ENCODE assay signal across 22 cellular contexts in the genomic region with DNA sequence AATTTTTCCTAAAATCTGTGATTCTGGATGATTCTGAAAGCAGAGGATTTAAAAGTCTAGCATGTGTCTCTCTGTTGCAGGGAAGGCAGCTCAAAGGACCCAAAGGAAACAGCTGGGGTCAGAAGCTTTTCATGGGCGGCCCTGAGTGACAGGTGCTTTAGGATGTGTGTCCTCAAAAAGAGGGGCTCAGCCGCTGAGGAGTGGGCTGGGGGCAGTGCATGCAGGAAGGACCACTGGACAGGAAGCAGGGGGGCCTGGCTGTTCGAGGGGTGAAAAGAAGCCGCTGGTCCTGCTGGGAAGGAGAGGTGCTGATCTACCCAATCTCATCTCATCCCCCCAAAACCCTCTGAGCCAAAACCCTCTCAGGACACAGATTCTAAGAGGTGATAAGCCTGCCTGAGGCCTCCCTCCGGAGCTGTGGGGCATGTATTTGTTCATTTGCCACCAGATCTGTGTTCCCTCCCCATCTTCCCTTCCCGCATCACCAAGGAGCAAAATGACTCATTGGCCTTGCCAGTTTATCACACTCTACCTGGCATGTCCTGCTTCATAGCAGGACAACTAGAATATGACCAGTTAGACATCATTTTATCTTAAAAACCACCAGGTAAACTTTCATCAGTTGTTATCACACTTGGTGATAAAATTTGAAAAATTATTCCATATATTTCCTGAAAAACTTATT.
DNase-seq lines count a peak whose midpoint lies in the region; ATAC-seq lines count a peak whose summit lies in the region.
"Had no signal": no experiment of that assay in that cellular context is flagged by ENCODE, and none has a peak within 500 bp of the region (broad histone marks: within the 10 kb centered on the region; RNA-seq: fewer than 3 reads in every experiment).

No MANE protein-coding gene starts in this region.

- no peaks in the 10 kb centered on the region for H3K36me3 Mint-ChIP-seq in CD4-positive, CD25-positive, alpha-beta regulatory T cell
- H3K36me3 Mint-ChIP-seq in activated CD4-positive, alpha-beta memory T cell treated with anti-CD3 and anti-CD28 coated beads, Interleukin-2, amount 10 ng/mL, durations not matched to agents 7 days and 5 days (ENCODE audit: low read depth), result no peaks in the 10 kb centered on the region

- CTCF ChIA-PET in activated CD4-positive, alpha-beta memory T cell treated with anti-CD3 and anti-CD28 coated beads, Interleukin-2, amount 10 ng/mL, durations not matched to agents 7 days and 5 days (lab: Charles Lee), result interaction anchor here (1.0 to 1.6 kb wide), 3 partner anchors 11 to 180 kb away, joined by 3 to 10 read pairs (median 3); no protein-coding TSS in a partner anchor

- peak; percentile 15 for DNase-seq in SIG-M5 treated with dmso at 0.1 percent for 504 hours (lab: John Stamatoyannopoulos, UW; ENCODE audit: unreplicated experiment)
- DNase-seq in SIG-M5 (lab: John Stamatoyannopoulos, UW), result no peak
- no peak for DNase-seq in CD4-positive, CD25-positive, alpha-beta regulatory T cell
- DNase-seq in activated CD4-positive, alpha-beta memory T cell treated with anti-CD3 and anti-CD28 coated beads, Interleukin-2, amount 10 ng/mL, durations not matched to agents 7 days and 5 days, result no peak
- DNase-seq in kidney tubule cell (ENCODE audit: low spot score), result peak; percentile 32
- DNase-seq in retina, result no peak
- DNase-seq: 8988T; activated CD8-positive, alpha-beta memory T cell treated with anti-CD3 and anti-CD28 coated beads, Interleukin-2, amount 50 U/mL, for 4 hours; activated naive CD4-positive, alpha-beta T cell treated with Interleukin-2 at 50 U/mL for 16 hours; BE2C; body of pancreas; cortex of kidney; foreskin melanocyte; hypothalamus; kidney glomerular epithelial cell; NCI-H1436; NCI-H2171 treated with DMSO at 0.1 percent for 48 hours; Right ventricle myocardium superior; transverse colon had no signal

- no peaks in the 10 kb centered on the region for H3K9me3 ChIP-seq in CD4-positive, CD25-positive, alpha-beta regulatory T cell (ENCODE audit: control insufficient read depth in 2 of 2, low read length in 2 of 2)
- H3K9me3 ChIP-seq: BE2C, body of pancreas, transverse colon had no signal

- H3K4me1 ChIP-seq in CD4-positive, CD25-positive, alpha-beta regulatory T cell (ENCODE audit: control insufficient read depth, insufficient read depth, low read length, poor library complexity, severe bottlenecking), result peaks cover 3% of the 10 kb centered on the region
- H3K4me1 ChIP-seq: BE2C, body of pancreas had no signal

- POLR2A ChIA-PET in activated CD4-positive, alpha-beta memory T cell treated with anti-CD3 and anti-CD28 coated beads, Interleukin-2, amount 10 ng/mL, durations not matched to agents 7 days and 5 days (lab: Charles Lee), result interaction anchor here (1.0 to 2.5 kb wide), 8 partner anchors 11 to 183 kb away, joined by 3 to 9 read pairs (median 5); a partner anchor contains a TSS

- H3K27me3 ChIP-seq in CD4-positive, CD25-positive, alpha-beta regulatory T cell (ENCODE audit: control insufficient read depth, insufficient read depth, low read length), result no peaks in the 10 kb centered on the region
- H3K27me3 ChIP-seq: BE2C, body of pancreas, transverse colon had no signal

- peaks cover 4% of the 10 kb centered on the region for H3K27me3 Mint-ChIP-seq in CD4-positive, CD25-positive, alpha-beta regulatory T cell
- H3K27me3 Mint-ChIP-seq in activated CD4-positive, alpha-beta memory T cell treated with anti-CD3 and anti-CD28 coated beads, Interleukin-2, amount 10 ng/mL, durations not matched to agents 7 days and 5 days, result peaks cover 4% of the 10 kb centered on the region
- H3K27me3 Mint-ChIP-seq: stimulated activated naive CD8-positive, alpha-beta T cell treated with anti-CD3 and anti-CD28 coated beads, Interleukin-15, Interleukin-2, amounts not matched to agents 100 ng/mL and 50 ng/mL, for 24 hours had no signal

- no peak overlapping the region for H3K4me3 Mint-ChIP-seq in CD4-positive, CD25-positive, alpha-beta regulatory T cell
- no peak overlapping the region for H3K4me3 Mint-ChIP-seq in activated CD4-positive, alpha-beta memory T cell treated with anti-CD3 and anti-CD28 coated beads, Interleukin-2, amount 10 ng/mL, durations not matched to agents 7 days and 5 days
- H3K4me3 Mint-ChIP-seq: stimulated activated naive CD8-positive, alpha-beta T cell treated with anti-CD3 and anti-CD28 coated beads, Interleukin-15, Interleukin-2, amounts not matched to agents 100 ng/mL and 50 ng/mL, for 24 hours had no signal

- H3K36me3 ChIP-seq in CD4-positive, CD25-positive, alpha-beta regulatory T cell (ENCODE audit: control insufficient read depth, insufficient read depth, low read length), result no peaks in the 10 kb centered on the region
- H3K36me3 ChIP-seq: BE2C, transverse colon had no signal

- no peak overlapping the region for H3K27ac ChIP-seq in CD4-positive, CD25-positive, alpha-beta regulatory T cell (ENCODE audit: insufficient read depth, low read length, poor library complexity, severe bottlenecking)
- H3K27ac ChIP-seq: body of pancreas, transverse colon had no signal

- no peak overlapping the region for H3K4me3 ChIP-seq in CD4-positive, CD25-positive, alpha-beta regulatory T cell (ENCODE audit: low read depth, low read length)
- H3K4me3 ChIP-seq: body of pancreas, transverse colon had no signal

- H3K4me1 Mint-ChIP-seq in CD4-positive, CD25-positive, alpha-beta regulatory T cell, result peaks cover 0 to 33% (median 6%) of the 10 kb centered on the region in 4 donors
- H3K4me1 Mint-ChIP-seq in activated CD4-positive, alpha-beta memory T cell treated with anti-CD3 and anti-CD28 coated beads, Interleukin-2, amount 10 ng/mL, durations not matched to agents 7 days and 5 days, result peaks cover 59% of the 10 kb centered on the region

- ATAC-seq in CD4-positive, CD25-positive, alpha-beta regulatory T cell (ENCODE audit: low read depth in 2 of 2), result no peak
- no peak for ATAC-seq in HG02840 (IDR thresholded peaks at IDR 0.05; ENCODE audit: low FRiP score, unreplicated experiment)
- no peak for ATAC-seq in GM18520 (IDR thresholded peaks at IDR 0.05; ENCODE audit: unreplicated experiment)
- ATAC-seq: body of pancreas had no signal

- H3K27ac Mint-ChIP-seq in CD4-positive, CD25-positive, alpha-beta regulatory T cell, result peak overlapping the region; percentile 57 to 86 (median 67)
- H3K27ac Mint-ChIP-seq in activated CD4-positive, alpha-beta memory T cell treated with anti-CD3 and anti-CD28 coated beads, Interleukin-2, amount 10 ng/mL, durations not matched to agents 7 days and 5 days, result peak overlapping the region; percentile 47
- H3K27ac Mint-ChIP-seq: stimulated activated naive CD8-positive, alpha-beta T cell treated with anti-CD3 and anti-CD28 coated beads, Interleukin-15, Interleukin-2, amounts not matched to agents 100 ng/mL and 50 ng/mL, for 24 hours had no signal

- no peaks in the 10 kb centered on the region for H3K9me3 Mint-ChIP-seq in CD4-positive, CD25-positive, alpha-beta regulatory T cell
- no peaks in the 10 kb centered on the region for H3K9me3 Mint-ChIP-seq in activated CD4-positive, alpha-beta memory T cell treated with anti-CD3 and anti-CD28 coated beads, Interleukin-2, amount 10 ng/mL, durations not matched to agents 7 days and 5 days
- H3K9me3 Mint-ChIP-seq: stimulated activated naive CD8-positive, alpha-beta T cell treated with anti-CD3 and anti-CD28 coated beads, Interleukin-15, Interleukin-2, amounts not matched to agents 100 ng/mL and 50 ng/mL, for 24 hours had no signal

Comparison
In these comparisons a context has a peak if more than half of its experiments do, and no peak if none do; other contexts are left out.
1. DNase-seq: peak in SIG-M5 treated with dmso at 0.1 percent for 504 hours (single experiment) and kidney tubule cell (single experiment); none in SIG-M5 (single experiment), CD4-positive, CD25-positive, alpha-beta regulatory T cell (0 of 3), activated CD4-positive, alpha-beta memory T cell treated with anti-CD3 and anti-CD28 coated beads, Interleukin-2, amount 10 ng/mL, durations not matched to agents 7 days and 5 days (single experiment) and retina (single experiment).